In genomic region chr6:169701218-169701952, GRCh38 we compare ENCODE assay signal across 1 cellular context.
TF ChIP-seq lines count a peak whose summit lies in the region.

No MANE protein-coding gene starts in this region.

TF ChIP-seq in HepG2, 621 proteins besides CTCF, POLR2A, EP300 and RAD21 (continues in another document):
- TF ChIP-seq SNAI1 (CRISPR knock-in tag; IDR thresholded peaks at IDR 0.05; ENCODE audit: borderline replicate concordance) (peak; percentile 71), ZNF44 (CRISPR knock-in tag; IDR thresholded peaks at IDR 0.05) (peak; percentile 88; the same call in 1 of the 2 replicates), PPARG (CRISPR knock-in tag; conservative IDR thresholded peaks at IDR 0.05) (no peak), ZKSCAN1 (IDR thresholded peaks at IDR 0.05; ENCODE audit: low read length) (no peak), ZNF512B (CRISPR knock-in tag; IDR thresholded peaks at IDR 0.05; ENCODE audit: borderline replicate concordance) (no peak), PRMT3 (CRISPR knock-in tag; IDR thresholded peaks at IDR 0.05; ENCODE audit: borderline replicate concordance, low read depth) (peak; percentile 42; the same call in 1 of the 2 replicates), RBM39 (IDR thresholded peaks at IDR 0.05; ENCODE audit: low read depth, low read length, poor library complexity, severe bottlenecking) (peak; percentile 62), ONECUT2 (CRISPR knock-in tag; IDR thresholded peaks at IDR 0.05) (no peak), ZMYM2 (CRISPR knock-in tag; IDR thresholded peaks at IDR 0.05) (peak; percentile 43; the same call in 1 of the 2 replicates), SNAPC4 (CRISPR knock-in tag; IDR thresholded peaks at IDR 0.05) (peak; percentile 84), ESRRA (CRISPR knock-in tag; IDR thresholded peaks at IDR 0.05; ENCODE audit: low read depth) (peak; percentile 61; the same call in 1 of the 2 replicates), UBTF (CRISPR knock-in tag; IDR thresholded peaks at IDR 0.05) (peak; percentile 78), ZNF274 (CRISPR knock-in tag; IDR thresholded peaks at IDR 0.05) (no peak; the same call in 1 of the 2 replicates), ZSCAN5A (CRISPR knock-in tag; IDR thresholded peaks at IDR 0.05; ENCODE audit: borderline replicate concordance) (no peak), SMAD9 (CRISPR knock-in tag; IDR thresholded peaks at IDR 0.05) (peak; percentile 95), ZFP82 (CRISPR knock-in tag; IDR thresholded peaks at IDR 0.05; ENCODE audit: borderline replicate concordance) (peak; percentile 86), ZNF33A (CRISPR knock-in tag; IDR thresholded peaks at IDR 0.05; ENCODE audit: borderline replicate concordance) (peak; percentile 95), ZNF619 (CRISPR knock-in tag; IDR thresholded peaks at IDR 0.05) (no peak), ZNF850 (CRISPR knock-in tag; conservative IDR thresholded peaks at IDR 0.05) (peak; percentile 92; the same call in 1 of the 2 replicates), ZNF598 (CRISPR knock-in tag; IDR thresholded peaks at IDR 0.05; ENCODE audit: borderline replicate concordance) (peak; percentile 90; the same call in 1 of the 2 replicates), ZHX1 (CRISPR knock-in tag; IDR thresholded peaks at IDR 0.05; ENCODE audit: low read depth) (no peak), ZNF337 (CRISPR knock-in tag; IDR thresholded peaks at IDR 0.05; ENCODE audit: borderline replicate concordance, low read depth) (peak; percentile 83; the same call in 1 of the 2 replicates), ZNF431 (CRISPR knock-in tag; IDR thresholded peaks at IDR 0.05; ENCODE audit: borderline replicate concordance, low read depth) (no peak), ZNF773 (CRISPR knock-in tag; IDR thresholded peaks at IDR 0.05; ENCODE audit: borderline replicate concordance) (peak; percentile 61; the same call in 1 of the 2 replicates), CREBL2 (CRISPR knock-in tag; IDR thresholded peaks at IDR 0.05; ENCODE audit: borderline replicate concordance) (peak; percentile 87), PRDM15 (CRISPR knock-in tag; IDR thresholded peaks at IDR 0.05) (no peak), NRL (CRISPR knock-in tag; IDR thresholded peaks at IDR 0.05; ENCODE audit: borderline replicate concordance) (peak; percentile 21; the same call in 1 of the 2 replicates), ZFP62 (CRISPR knock-in tag; IDR thresholded peaks at IDR 0.05) (no peak), MBNL3 (CRISPR knock-in tag; conservative IDR thresholded peaks at IDR 0.05) (no peak), ZNF329 (CRISPR knock-in tag; IDR thresholded peaks at IDR 0.05; ENCODE audit: low read depth) (peak; percentile 35; the same call in 1 of the 2 replicates), RARG (CRISPR knock-in tag; IDR thresholded peaks at IDR 0.05; ENCODE audit: low read depth) (peak; percentile 1; the same call in 1 of the 2 replicates)
- TF ChIP-seq, protein P1, sequence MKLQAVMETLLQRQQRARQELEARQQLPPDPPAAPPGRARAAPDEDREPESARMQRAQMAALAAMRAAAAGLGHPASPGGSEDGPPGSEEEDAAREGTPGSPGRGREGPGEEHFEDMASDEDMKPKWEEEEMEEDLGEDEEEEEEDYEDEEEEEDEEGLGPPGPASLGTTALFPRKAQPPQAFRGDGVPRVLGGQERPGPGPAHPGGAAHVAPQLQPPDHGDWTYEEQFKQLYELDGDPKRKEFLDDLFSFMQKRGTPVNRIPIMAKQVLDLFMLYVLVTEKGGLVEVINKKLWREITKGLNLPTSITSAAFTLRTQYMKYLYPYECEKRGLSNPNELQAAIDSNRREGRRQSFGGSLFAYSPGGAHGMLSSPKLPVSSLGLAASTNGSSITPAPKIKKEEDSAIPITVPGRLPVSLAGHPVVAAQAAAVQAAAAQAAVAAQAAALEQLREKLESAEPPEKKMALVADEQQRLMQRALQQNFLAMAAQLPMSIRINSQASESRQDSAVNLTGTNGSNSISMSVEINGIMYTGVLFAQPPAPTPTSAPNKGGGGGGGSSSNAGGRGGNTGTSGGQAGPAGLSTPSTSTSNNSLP (IDR thresholded peaks at IDR 0.05; ENCODE audit: low read depth, low read length) = no peak
- TF ChIP-seq, protein P2, sequence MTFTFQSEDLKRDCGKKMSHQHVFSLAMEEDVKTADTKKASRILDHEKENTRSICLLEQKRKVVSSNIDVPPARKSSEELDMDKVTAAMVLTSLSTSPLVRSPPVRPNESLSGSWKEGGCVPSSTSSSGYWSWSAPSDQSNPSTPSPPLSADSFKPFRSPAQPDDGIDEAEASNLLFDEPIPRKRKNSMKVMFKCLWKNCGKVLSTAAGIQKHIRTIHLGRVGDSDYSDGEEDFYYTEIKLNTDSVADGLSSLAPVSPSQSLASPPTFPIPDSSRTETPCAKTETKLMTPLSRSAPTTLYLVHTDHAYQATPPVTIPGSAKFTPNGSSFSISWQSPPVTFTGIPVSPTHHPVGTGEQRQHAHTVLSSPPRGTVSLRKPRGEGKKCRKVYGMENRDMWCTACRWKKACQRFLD (CRISPR knock-in tag; IDR thresholded peaks at IDR 0.05; ENCODE audit: borderline replicate concordance) = 0 out of 2 replicates have a peak, but pooled peaks have one; percentile 84
